In the genomic region with DNA sequence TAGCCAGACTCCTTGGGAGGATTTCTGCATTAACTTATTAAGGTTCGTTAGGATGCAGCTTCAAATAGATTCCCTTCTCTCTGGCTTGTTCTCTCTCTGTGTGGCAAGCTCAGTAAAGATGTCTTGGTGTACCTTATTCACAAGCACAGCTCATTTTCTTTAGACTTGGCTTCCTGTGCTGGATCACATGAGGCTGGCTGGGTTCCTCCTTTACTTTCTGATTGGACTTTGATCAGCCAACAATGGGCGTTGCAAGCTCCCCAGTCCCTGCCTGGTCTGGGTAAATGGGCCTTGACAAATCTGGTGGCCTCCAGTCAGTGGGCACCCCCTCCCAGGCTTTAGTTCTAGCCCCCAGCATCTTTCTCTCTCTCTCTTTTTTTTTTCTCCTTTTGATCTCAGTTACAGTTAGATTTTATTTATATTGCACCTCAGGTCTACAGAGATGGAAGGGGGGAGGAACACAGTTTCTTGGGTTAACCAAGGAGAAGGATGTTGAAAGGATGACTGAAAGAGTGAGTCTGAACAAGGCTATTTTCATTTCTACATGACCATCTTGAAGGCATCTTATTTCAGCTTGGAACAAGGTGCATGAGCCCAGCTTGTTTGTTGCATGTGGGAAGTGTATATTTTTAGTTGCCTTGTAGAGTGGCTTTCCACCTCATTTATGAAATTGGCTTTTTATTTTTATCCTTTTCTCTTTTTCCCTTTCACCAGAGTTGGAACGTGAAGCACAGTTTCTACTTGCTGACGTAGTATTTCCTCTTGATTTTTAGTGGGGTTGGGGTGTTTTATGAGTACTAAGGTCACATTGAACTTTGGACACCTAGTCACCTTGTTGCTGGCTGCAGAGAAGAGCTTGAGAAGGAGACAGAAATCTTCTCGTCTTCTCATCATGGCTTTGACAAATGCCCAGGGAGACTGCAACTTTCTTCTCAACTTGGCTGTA, we compare ENCODE assay signal across 1 cellular context.
TF ChIP-seq lines count a peak whose summit lies in the region.

No MANE protein-coding gene starts in this region.

TF ChIP-seq in WTC11, 78 proteins besides CTCF, POLR2A, EP300 and RAD21 (continued from another document):
- TF ChIP-seq USF2 (CRISPR knock-in tag; IDR thresholded peaks at IDR 0.05) (0 out of 2 replicates have a peak, but pooled peaks have one; percentile 36), FOXP4 (CRISPR knock-in tag; IDR thresholded peaks at IDR 0.05) (no peak), ZNF425 (CRISPR knock-in tag; conservative IDR thresholded peaks at IDR 0.05) (no peak), TP53 (CRISPR knock-in tag; IDR thresholded peaks at IDR 0.05) (no peak), KAT7 (CRISPR knock-in tag; IDR thresholded peaks at IDR 0.05; ENCODE audit: borderline replicate concordance) (no peak)
